11 cellular contexts compared by ENCODE assay signal in the genomic region with DNA sequence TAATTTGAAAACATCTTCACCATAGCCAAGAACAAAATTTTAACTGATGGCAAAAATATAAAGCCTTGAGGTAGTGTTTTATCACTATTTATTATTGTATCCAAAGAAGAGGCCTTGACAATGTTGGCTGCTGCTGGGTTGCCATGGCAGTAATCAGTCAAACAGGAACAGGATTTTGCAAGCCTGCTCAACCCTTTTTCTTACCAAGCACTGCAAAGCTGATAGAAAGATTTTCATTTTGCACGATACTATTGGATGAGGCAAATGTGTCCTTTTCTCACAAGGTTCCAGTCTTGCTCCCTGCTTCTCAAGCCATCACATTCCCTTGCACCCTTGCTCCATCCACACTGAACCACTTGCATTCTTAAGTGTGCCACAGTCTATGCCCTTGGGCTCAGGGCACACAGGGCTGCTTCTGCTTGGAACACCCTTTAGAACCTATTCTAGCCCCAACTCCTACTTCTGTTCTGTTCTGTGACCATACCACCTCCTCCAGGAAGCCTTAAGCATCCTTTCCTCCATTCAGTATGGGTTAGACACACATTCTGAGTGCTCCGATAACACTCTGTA.
DNase-seq lines count a peak whose midpoint lies in the region; ATAC-seq and TF ChIP-seq lines count a peak whose summit lies in the region.
"Had no signal": no experiment of that assay in that cellular context is flagged by ENCODE, and none has a peak within 500 bp of the region (broad histone marks: within the 10 kb centered on the region; RNA-seq: fewer than 3 reads in every experiment).

No MANE protein-coding gene starts in this region.

- H3K9me3 ChIP-seq in CD8-positive, alpha-beta memory T cell (ENCODE audit: low read length): no peaks in the 10 kb centered on the region
- no peaks in the 10 kb centered on the region for H3K9me3 ChIP-seq in effector memory CD4-positive, alpha-beta T cell (ENCODE audit: control insufficient read depth, low read length)
- no peaks in the 10 kb centered on the region for H3K9me3 ChIP-seq in mucosa of descending colon

- peaks cover 18% of the 10 kb centered on the region for H3K4me1 ChIP-seq in CD8-positive, alpha-beta memory T cell (ENCODE audit: insufficient read depth, low read length)
- peaks cover 9% of the 10 kb centered on the region for H3K4me1 ChIP-seq in effector memory CD4-positive, alpha-beta T cell (ENCODE audit: control insufficient read depth, insufficient read depth, low read length, poor library complexity, severe bottlenecking)
- H3K4me1 ChIP-seq in mucosa of descending colon (ENCODE audit: low read depth): no peaks in the 10 kb centered on the region

- peak overlapping the region in 1 of 7 donors; percentile 40 for H3K4me3 Mint-ChIP-seq in CD8-positive, alpha-beta memory T cell
- H3K4me3 Mint-ChIP-seq in CD14-positive monocyte: no peak overlapping the region

- peaks cover 33 to 67% (median 65%) of the 10 kb centered on the region in 3 donors for H3K4me1 Mint-ChIP-seq in CD8-positive, alpha-beta memory T cell
- H3K4me1 Mint-ChIP-seq in CD14-positive monocyte: peaks cover 12% of the 10 kb centered on the region

- TF ChIP-seq CTCF in NB4 (IDR thresholded peaks at IDR 0.05; ENCODE audit: low read depth, low read length): no peak
- TF ChIP-seq CTCF in mucosa of descending colon (IDR thresholded peaks at IDR 0.05): no peak
- TF ChIP-seq CTCF in CD14-positive monocyte (IDR thresholded peaks at IDR 0.05): no peak

- peak in 1 of 5 donors; percentile 4 for DNase-seq in CD8-positive, alpha-beta memory T cell
- DNase-seq in NB4 (ENCODE audit: low read depth) (peak; percentile 22), mucosa of descending colon (no peak), CD14-positive monocyte (ENCODE audit: low spot score) (no peak), NCI-H82 treated with DMSO at 0.1 percent for 48 hours (lab: John Stamatoyannopoulos, UW; ENCODE audit: unreplicated experiment) (no peak), NCI-H446 (lab: John Stamatoyannopoulos, UW) (no peak)
- DNase-seq in effector memory CD4-positive, alpha-beta T cell: no peak
- DNase-seq: activated CD4-positive, alpha-beta T cell treated with anti-CD3 and anti-CD28 coated beads, Interleukin-2, amount 50 U/mL, for 48 hours; GDM1; NCI-H524 treated with DMSO at 0.1 percent for 48 hours had no signal

- no peak for TF ChIP-seq POLR2A in NB4 (IDR thresholded peaks at IDR 0.05; ENCODE audit: extremely low read depth, insufficient read length)

- CTCF ChIA-PET in CD8-positive, alpha-beta memory T cell (lab: Charles Lee): interaction anchor here (0.9 to 1.0 kb wide), 2 partner anchors 36 to 124 kb away, joined by 3 read pairs; no protein-coding TSS in a partner anchor

- ATAC-seq in mucosa of descending colon: peak; percentile 20
- ATAC-seq in GM18870 (IDR thresholded peaks at IDR 0.05; ENCODE audit: unreplicated experiment): no peak

- no peaks in the 10 kb centered on the region for H3K27me3 Mint-ChIP-seq in CD8-positive, alpha-beta memory T cell
- no peaks in the 10 kb centered on the region for H3K27me3 Mint-ChIP-seq in CD14-positive monocyte (ENCODE audit: low read depth in 3 of 3)

- intact Hi-C loops in mucosa of descending colon (cut with DNase I, micrococcal nuclease): no loop called here
- intact Hi-C loops in CD14-positive monocyte (cut with micrococcal nuclease): no loop called here

- H3K27ac Mint-ChIP-seq in CD8-positive, alpha-beta memory T cell: peak overlapping the region; percentile 35 to 97 (median 80)
- no peak overlapping the region for H3K27ac Mint-ChIP-seq in CD14-positive monocyte

- H3K4me3 ChIP-seq in CD8-positive, alpha-beta memory T cell (ENCODE audit: low read length): no peak overlapping the region
- H3K4me3 ChIP-seq in NB4 (ENCODE audit: low read depth, low read length) (no peak overlapping the region), mucosa of descending colon (no peak overlapping the region)
- H3K4me3 ChIP-seq in effector memory CD4-positive, alpha-beta T cell (ENCODE audit: insufficient read depth, low read depth, low read length, poor library complexity, severe bottlenecking): no peak overlapping the region

- H3K27ac ChIP-seq in CD8-positive, alpha-beta memory T cell (ENCODE audit: low read depth, low read length): peak overlapping the region; percentile 10
- peak overlapping the region; percentile 46 for H3K27ac ChIP-seq in effector memory CD4-positive, alpha-beta T cell (ENCODE audit: insufficient read depth, low read length, poor library complexity, severe bottlenecking)

- POLR2A ChIA-PET in CD8-positive, alpha-beta memory T cell (lab: Charles Lee): no interaction called here

- no peaks in the 10 kb centered on the region for H3K36me3 ChIP-seq in CD8-positive, alpha-beta memory T cell (ENCODE audit: insufficient read depth, low read length)
- H3K36me3 ChIP-seq in effector memory CD4-positive, alpha-beta T cell (ENCODE audit: control insufficient read depth, insufficient read depth, low read length): peaks cover 6% of the 10 kb centered on the region
- no peaks in the 10 kb centered on the region for H3K36me3 ChIP-seq in mucosa of descending colon (ENCODE audit: low read depth)

- H3K36me3 Mint-ChIP-seq in CD8-positive, alpha-beta memory T cell: peaks cover 16 to 32% (median 31%) of the 10 kb centered on the region in 3 donors
- H3K36me3 Mint-ChIP-seq in CD14-positive monocyte: no peaks in the 10 kb centered on the region

- H3K27me3 ChIP-seq in CD8-positive, alpha-beta memory T cell (ENCODE audit: insufficient read depth, low read length, poor library complexity, severe bottlenecking): no peaks in the 10 kb centered on the region
- no peaks in the 10 kb centered on the region for H3K27me3 ChIP-seq in effector memory CD4-positive, alpha-beta T cell (replicated peaks; ENCODE audit: control insufficient read depth, insufficient read depth, low read length, poor library complexity, severe bottlenecking)

- H3K9me3 Mint-ChIP-seq in CD8-positive, alpha-beta memory T cell: peaks cover 0 to 18% (median 1%) of the 10 kb centered on the region in 5 donors
- H3K9me3 Mint-ChIP-seq in CD14-positive monocyte: peaks cover 0 to 7% (median 5%) of the 10 kb centered on the region in 7 donors

Comparison
In these comparisons a context has a peak if more than half of its experiments do, and no peak if none do; other contexts are left out.
1. H3K27ac Mint-ChIP-seq: peak in CD8-positive, alpha-beta memory T cell (8 of 8); none in CD14-positive monocyte (0 of 7).